In the genomic region with DNA sequence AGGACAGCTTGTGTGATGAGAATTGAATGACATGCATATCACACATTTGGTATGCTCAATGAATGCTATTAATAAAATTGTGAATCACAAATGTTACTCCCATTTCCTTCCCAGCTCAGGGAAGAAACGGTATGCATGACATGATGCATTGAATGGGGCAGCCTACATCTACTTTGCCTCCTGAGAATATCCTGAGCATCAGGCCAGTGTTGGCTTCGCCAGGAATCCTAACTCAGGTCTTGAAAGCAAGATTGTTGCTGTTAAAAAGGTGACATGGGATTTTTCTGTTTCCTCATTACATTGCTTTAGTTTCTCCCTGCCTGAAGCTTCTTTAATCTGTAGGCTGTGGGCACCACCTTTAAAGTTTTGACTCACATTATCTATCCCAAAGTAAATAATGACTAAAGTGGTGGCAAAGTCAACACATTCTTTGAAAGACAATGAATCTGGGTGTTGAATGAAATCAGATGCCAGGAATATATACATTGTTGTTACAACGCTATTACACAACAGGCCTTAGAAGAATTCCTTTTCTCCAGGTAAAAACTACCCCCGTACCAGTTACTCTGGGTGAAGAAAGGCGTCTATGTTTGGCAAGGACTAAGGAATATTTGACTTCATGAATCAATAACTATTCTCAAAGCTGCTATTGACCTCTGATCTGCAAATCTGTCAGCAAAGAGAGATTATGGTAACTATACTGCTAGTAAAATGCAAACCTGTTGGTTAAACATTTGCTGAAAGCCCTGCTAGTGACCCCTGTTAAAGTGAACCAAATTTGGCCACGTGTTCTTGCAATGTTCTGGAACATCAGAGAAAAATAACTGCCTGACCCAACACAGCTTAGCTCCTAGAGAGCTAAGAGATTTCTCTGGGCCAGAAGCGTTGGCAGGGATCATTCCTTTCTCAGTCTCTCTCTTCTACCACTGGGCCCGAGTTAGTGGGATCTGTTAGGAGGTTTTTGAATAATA, we compare ENCODE assay signal across 1 cellular context.
TF ChIP-seq lines count a peak whose summit lies in the region.

No MANE protein-coding gene starts in this region.

TF ChIP-seq in SK-N-SH, 30 proteins besides CTCF, POLR2A, EP300 and RAD21 (continued from another document):
- TF ChIP-seq, protein P1, sequence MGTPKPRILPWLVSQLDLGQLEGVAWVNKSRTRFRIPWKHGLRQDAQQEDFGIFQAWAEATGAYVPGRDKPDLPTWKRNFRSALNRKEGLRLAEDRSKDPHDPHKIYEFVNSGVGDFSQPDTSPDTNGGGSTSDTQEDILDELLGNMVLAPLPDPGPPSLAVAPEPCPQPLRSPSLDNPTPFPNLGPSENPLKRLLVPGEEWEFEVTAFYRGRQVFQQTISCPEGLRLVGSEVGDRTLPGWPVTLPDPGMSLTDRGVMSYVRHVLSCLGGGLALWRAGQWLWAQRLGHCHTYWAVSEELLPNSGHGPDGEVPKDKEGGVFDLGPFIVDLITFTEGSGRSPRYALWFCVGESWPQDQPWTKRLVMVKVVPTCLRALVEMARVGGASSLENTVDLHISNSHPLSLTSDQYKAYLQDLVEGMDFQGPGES (IDR thresholded peaks at IDR 0.05; ENCODE audit: low read depth, low read length), result no peak
- TF ChIP-seq JUND (IDR thresholded peaks at IDR 0.05), result no peak
- TF ChIP-seq FOXM1 (IDR thresholded peaks at IDR 0.05; ENCODE audit: low read depth), result no peak
- TF ChIP-seq RCOR1 (IDR thresholded peaks at IDR 0.05; ENCODE audit: low read length), result no peak
- no peak for TF ChIP-seq EZH2phosphoT487 (IDR thresholded peaks at IDR 0.05; ENCODE audit: borderline replicate concordance, low read depth)
- TF ChIP-seq SIN3A (IDR thresholded peaks at IDR 0.05; ENCODE audit: borderline replicate concordance, low read depth, low read length), result no peak
- TF ChIP-seq, protein P2, sequence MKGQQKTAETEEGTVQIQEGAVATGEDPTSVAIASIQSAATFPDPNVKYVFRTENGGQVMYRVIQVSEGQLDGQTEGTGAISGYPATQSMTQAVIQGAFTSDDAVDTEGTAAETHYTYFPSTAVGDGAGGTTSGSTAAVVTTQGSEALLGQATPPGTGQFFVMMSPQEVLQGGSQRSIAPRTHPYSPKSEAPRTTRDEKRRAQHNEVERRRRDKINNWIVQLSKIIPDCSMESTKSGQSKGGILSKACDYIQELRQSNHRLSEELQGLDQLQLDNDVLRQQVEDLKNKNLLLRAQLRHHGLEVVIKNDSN (IDR thresholded peaks at IDR 0.05; ENCODE audit: borderline replicate concordance, low read depth), result no peak
- TF ChIP-seq, protein P3, sequence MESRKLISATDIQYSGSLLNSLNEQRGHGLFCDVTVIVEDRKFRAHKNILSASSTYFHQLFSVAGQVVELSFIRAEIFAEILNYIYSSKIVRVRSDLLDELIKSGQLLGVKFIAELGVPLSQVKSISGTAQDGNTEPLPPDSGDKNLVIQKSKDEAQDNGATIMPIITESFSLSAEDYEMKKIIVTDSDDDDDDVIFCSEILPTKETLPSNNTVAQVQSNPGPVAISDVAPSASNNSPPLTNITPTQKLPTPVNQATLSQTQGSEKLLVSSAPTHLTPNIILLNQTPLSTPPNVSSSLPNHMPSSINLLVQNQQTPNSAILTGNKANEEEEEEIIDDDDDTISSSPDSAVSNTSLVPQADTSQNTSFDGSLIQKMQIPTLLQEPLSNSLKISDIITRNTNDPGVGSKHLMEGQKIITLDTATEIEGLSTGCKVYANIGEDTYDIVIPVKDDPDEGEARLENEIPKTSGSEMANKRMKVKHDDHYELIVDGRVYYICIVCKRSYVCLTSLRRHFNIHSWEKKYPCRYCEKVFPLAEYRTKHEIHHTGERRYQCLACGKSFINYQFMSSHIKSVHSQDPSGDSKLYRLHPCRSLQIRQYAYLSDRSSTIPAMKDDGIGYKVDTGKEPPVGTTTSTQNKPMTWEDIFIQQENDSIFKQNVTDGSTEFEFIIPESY (IDR thresholded peaks at IDR 0.05; ENCODE audit: borderline replicate concordance, low read depth), result no peak
- no peak for TF ChIP-seq NRF1 (IDR thresholded peaks at IDR 0.05; ENCODE audit: low read depth, low read length)
- TF ChIP-seq, protein P4, sequence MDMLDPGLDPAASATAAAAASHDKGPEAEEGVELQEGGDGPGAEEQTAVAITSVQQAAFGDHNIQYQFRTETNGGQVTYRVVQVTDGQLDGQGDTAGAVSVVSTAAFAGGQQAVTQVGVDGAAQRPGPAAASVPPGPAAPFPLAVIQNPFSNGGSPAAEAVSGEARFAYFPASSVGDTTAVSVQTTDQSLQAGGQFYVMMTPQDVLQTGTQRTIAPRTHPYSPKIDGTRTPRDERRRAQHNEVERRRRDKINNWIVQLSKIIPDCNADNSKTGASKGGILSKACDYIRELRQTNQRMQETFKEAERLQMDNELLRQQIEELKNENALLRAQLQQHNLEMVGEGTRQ (IDR thresholded peaks at IDR 0.05; ENCODE audit: borderline replicate concordance, low read depth, low read length), result no peak
- no peak for TF ChIP-seq POLR2AphosphoS5 (IDR thresholded peaks at IDR 0.05; ENCODE audit: low read depth, low read length)
- TF ChIP-seq RXRA (IDR thresholded peaks at IDR 0.05; ENCODE audit: borderline replicate concordance, low read depth), result no peak
